Comparison of ENCODE assay signal across 23 cellular contexts in genomic region chr9:84819446-84819845, GRCh38.
DNase-seq lines count a peak whose midpoint lies in the region; ATAC-seq and TF ChIP-seq lines count a peak whose summit lies in the region.
"Had no signal": no experiment of that assay in that cellular context is flagged by ENCODE, and none has a peak within 500 bp of the region (broad histone marks: within the 10 kb centered on the region; RNA-seq: fewer than 3 reads in every experiment).

No MANE protein-coding gene starts in this region.

- CTCF ChIA-PET in HEK293 (lab: Yijun Ruan, JAX): no interaction called here

- ATAC-seq in GM19035 (IDR thresholded peaks at IDR 0.05; ENCODE audit: unreplicated experiment): no peak
- ATAC-seq: activated CD8-positive, alpha-beta T cell treated with anti-CD3 and anti-CD28 coated beads for 36 hours; left ventricle myocardium superior had no signal

- DNase-seq in NCI-H2227 treated with DMSO at 0.1 percent for 48 hours (lab: John Stamatoyannopoulos, UW) (peak; percentile 34), iPS DF 19.7 (ENCODE audit: low read depth, low spot score) (peak; percentile 12), neuronal stem cell (ENCODE audit: low spot score) (no peak), NCI-H1048 (lab: John Stamatoyannopoulos, UW) (no peak), HK-2 (ENCODE audit: unreplicated experiment) (no peak)
- DNase-seq: activated CD4-positive, alpha-beta T cell treated with anti-CD3 and anti-CD28 coated beads for 1 hour; activated CD8-positive, alpha-beta T cell treated with anti-CD3 and anti-CD28 coated beads for 36 hours; activated effector memory CD4-positive, alpha-beta T cell treated with Interleukin-2 at 50 U/mL for 16 hours; activated naive CD8-positive, alpha-beta T cell treated with anti-CD3 and anti-CD28 coated beads, Interleukin-2, amount 10 ng/mL, durations not matched to agents 7 days and 5 days; activated T-cell treated with anti-CD3 and anti-CD28 coated beads for 4 hours; AML-193; CD4-positive, alpha-beta memory T cell; DMS 273 treated with DMSO at 0.1 percent for 48 hours; GM23248; head of caudate nucleus; left ventricle myocardium superior; NCI-H187; SJCRH30; transverse colon had no signal

- no peak overlapping the region for H2BK5ac ChIP-seq in neuronal stem cell (ENCODE audit: low read length)

- H3K4me2 ChIP-seq in neuronal stem cell (ENCODE audit: insufficient read depth, low read length, poor library complexity, severe bottlenecking): no peak overlapping the region

- H2BK120ac ChIP-seq in neuronal stem cell (ENCODE audit: low read depth, low read length): no peak overlapping the region

- H3K27ac ChIP-seq in HEK293 (ENCODE audit: extremely low read depth, low read depth, low read length): no peak overlapping the region
- no peak overlapping the region for H3K27ac ChIP-seq in neuronal stem cell (replicated peaks; ENCODE audit: low read length)
- H3K27ac ChIP-seq: epithelial cell of prostate, GM23248, SJCRH30, skin epidermis, transverse colon had no signal

- no peaks in the 10 kb centered on the region for H3K27me3 ChIP-seq in neuronal stem cell (ENCODE audit: control insufficient read depth in 3 of 3, insufficient read depth in 3 of 3, low read depth in 1 of 3, low read length in 3 of 3)
- H3K27me3 ChIP-seq: transverse colon had no signal

- H3K4ac ChIP-seq in neuronal stem cell (ENCODE audit: low read length): no peak overlapping the region

- no peak overlapping the region for H3K9ac ChIP-seq in neuronal stem cell (ENCODE audit: low read depth, low read length, poor library complexity)
- H3K9ac ChIP-seq: GM23248 had no signal

- H2BK12ac ChIP-seq in neuronal stem cell (ENCODE audit: low read length): no peak overlapping the region

- H3K18ac ChIP-seq in neuronal stem cell (ENCODE audit: low read length): peak overlapping the region; percentile 48

- H2AFZ ChIP-seq in neuronal stem cell (ENCODE audit: low read length): peak overlapping the region; percentile 20
- H2AFZ ChIP-seq: GM23248 had no signal

- no peak overlapping the region for H3K23ac ChIP-seq in neuronal stem cell (ENCODE audit: low read depth, low read length, poor library complexity)

- POLR2A ChIA-PET in HEK293 (lab: Yijun Ruan, JAX): no interaction called here

- TF ChIP-seq CTCF in HEK293 (tag by site-specific recombination; IDR thresholded peaks at IDR 0.05): no peak

- no peaks in the 10 kb centered on the region for H3K9me3 ChIP-seq in HEK293 (ENCODE audit: control insufficient read depth, insufficient read depth, low read depth, low read length)
- H3K9me3 ChIP-seq in neuronal stem cell (replicated peaks in 1 of 2; ENCODE audit: control insufficient read depth in 2 of 2, insufficient read depth in 1 of 2, low read depth in 1 of 2, low read length in 2 of 2): no peaks in the 10 kb centered on the region
- H3K9me3 ChIP-seq: SJCRH30, transverse colon had no signal

- H3K79me1 ChIP-seq in neuronal stem cell (ENCODE audit: low read depth, low read length): no peaks in the 10 kb centered on the region

- no peak overlapping the region for H2BK15ac ChIP-seq in neuronal stem cell (ENCODE audit: low read length)

- H3K4me3 ChIP-seq in HEK293 (ENCODE audit: low read depth, low read length): no peak overlapping the region
- H3K4me3 ChIP-seq in neuronal stem cell (ENCODE audit: low read length in 2 of 2): no peak overlapping the region
- H3K4me3 ChIP-seq: GM23248, SJCRH30, skin epidermis, transverse colon had no signal

- no peak overlapping the region for H4K8ac ChIP-seq in neuronal stem cell (ENCODE audit: low read depth, low read length)

- H3K4me1 ChIP-seq in HEK293 (ENCODE audit: control insufficient read depth, insufficient read depth, low read length): no peaks in the 10 kb centered on the region
- peaks cover 0 to 8% of the 10 kb centered on the region in 2 donors for H3K4me1 ChIP-seq in neuronal stem cell (ENCODE audit: control insufficient read depth in 2 of 2, insufficient read depth in 1 of 2, low read depth in 1 of 2, low read length in 2 of 2)
- H3K4me1 ChIP-seq: SJCRH30 had no signal

- no peak overlapping the region for H2AK5ac ChIP-seq in neuronal stem cell (ENCODE audit: low read depth, low read length)

- no peak overlapping the region for H3K14ac ChIP-seq in neuronal stem cell (ENCODE audit: low read length)

- H4K91ac ChIP-seq in neuronal stem cell (ENCODE audit: low read depth, low read length, poor library complexity): no peak overlapping the region

- H3K36me3 ChIP-seq in HEK293 (ENCODE audit: control insufficient read depth in 2 of 2, insufficient read depth in 1 of 2, low read length in 2 of 2): no peaks in the 10 kb centered on the region
- no peaks in the 10 kb centered on the region for H3K36me3 ChIP-seq in neuronal stem cell (replicated peaks in 1 of 2; ENCODE audit: control insufficient read depth in 2 of 2, insufficient read depth in 2 of 2, low read length in 2 of 2)
- H3K36me3 ChIP-seq: SJCRH30, transverse colon had no signal

- no CpG with 5 or more reads among the region's 7 CpGs for WGBS in neuronal stem cell (ENCODE audit: extremely low coverage in 2 of 2, insufficient read length in 2 of 2, insufficient replicate concordance in 1 of 2), 2 donors

TF ChIP-seq in HEK293, 187 proteins besides CTCF, POLR2A, EP300 and RAD21:
- TF ChIP-seq ZNF221 (tag by site-specific recombination; IDR thresholded peaks at IDR 0.05; ENCODE audit: borderline replicate concordance): no peak
- TF ChIP-seq ZIC2 (tag by site-specific recombination; IDR thresholded peaks at IDR 0.05): peak; percentile 80

Comparison
In these comparisons a context has a peak if more than half of its experiments do, and no peak if none do; other contexts are left out.
1. DNase-seq: peak in NCI-H2227 treated with DMSO at 0.1 percent for 48 hours (single experiment) and iPS DF 19.7 (single experiment); none in neuronal stem cell (single experiment), NCI-H1048 (single experiment) and HK-2 (single experiment).